In the genomic region with DNA sequence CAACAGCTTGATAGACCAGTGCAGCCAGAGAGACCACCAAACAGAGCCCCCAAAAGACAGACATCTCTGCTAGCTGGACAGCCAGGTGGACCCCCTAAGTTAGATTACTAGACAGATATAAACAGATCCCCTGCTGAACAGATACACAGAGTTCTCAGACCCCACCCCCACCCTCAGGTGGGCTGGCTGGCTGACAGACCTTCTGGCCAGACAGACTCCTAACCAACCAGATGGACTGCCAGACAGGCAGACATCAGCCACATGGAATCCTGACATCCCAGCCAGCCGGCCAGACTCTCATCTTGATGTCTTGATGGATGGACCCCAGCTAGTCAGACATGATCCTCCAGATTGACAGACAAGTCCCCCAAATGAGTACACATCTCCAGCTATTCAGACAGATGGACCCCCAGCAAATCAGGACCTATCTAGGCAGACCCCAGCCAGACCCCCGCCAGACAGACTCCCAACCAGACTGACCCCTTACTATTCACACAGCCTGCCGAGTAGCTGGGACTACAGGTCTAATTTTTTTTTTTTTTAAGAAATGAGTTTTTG, we compare ENCODE assay signal across 11 cellular contexts. TPM values are rescaled to one million over a fixed set of nuclear protein-coding genes. Genes with fewer than 3 reads are reported as not detected.
DNase-seq lines count a peak whose midpoint lies in the region; ATAC-seq and TF ChIP-seq lines count a peak whose summit lies in the region.
"Had no signal": no experiment of that assay in that cellular context is flagged by ENCODE, and none has a peak within 500 bp of the region (broad histone marks: within the 10 kb centered on the region; RNA-seq: fewer than 3 reads in every experiment).

No MANE protein-coding gene starts in this region.

- H2AFZ ChIP-seq in PC-9: no peak overlapping the region

- H3K9me3 Mint-ChIP-seq in effector memory CD8-positive, alpha-beta T cell: no peaks in the 10 kb centered on the region

- DNase-seq in DMS 273 (lab: John Stamatoyannopoulos, UW; ENCODE audit: unreplicated experiment) (peak; percentile 22), DMS 273 treated with DMSO at 0.1 percent for 48 hours (lab: John Stamatoyannopoulos, UW) (no peak), PC-9 (no peak), sciatic nerve (ENCODE audit: low spot score) (peak; percentile 53), germinal center (ENCODE audit: low spot score) (no peak)
- no peak for DNase-seq in effector memory CD8-positive, alpha-beta T cell
- DNase-seq: colonic mucosa, NCI-H1105, psoas muscle had no signal

- H3K27me3 ChIP-seq in PC-9 (ENCODE audit: insufficient read depth, low read depth): no peaks in the 10 kb centered on the region
- H3K27me3 ChIP-seq: colonic mucosa had no signal

- no peaks in the 10 kb centered on the region for H3K9me2 ChIP-seq in PC-9 (ENCODE audit: insufficient read depth)

- H3K4me2 ChIP-seq in PC-9: peak overlapping the region; percentile 96; the same call in 1 of the 2 replicates

- H3K36me3 Mint-ChIP-seq in effector memory CD8-positive, alpha-beta T cell (ENCODE audit: insufficient read depth): peaks cover 34% of the 10 kb centered on the region

- no peak for TF ChIP-seq CTCF in PC-9 (conservative IDR thresholded peaks at IDR 0.05)

- peak overlapping the region; percentile 83 to 88 for H3K4me3 Mint-ChIP-seq in effector memory CD8-positive, alpha-beta T cell

- no peak overlapping the region for H3K4me3 ChIP-seq in PC-9

- POLR2A ChIA-PET in PC-9 (lab: Charles Lee; ENCODE audit: unreplicated experiment): no interaction called here

- H3K4me1 Mint-ChIP-seq in effector memory CD8-positive, alpha-beta T cell (ENCODE audit: low read depth in 2 of 2): peaks cover 69 to 72% of the 10 kb centered on the region in 2 donors

- no peaks in the 10 kb centered on the region for H3K9me3 ChIP-seq in PC-9 (ENCODE audit: insufficient read depth, low read depth)
- H3K9me3 ChIP-seq: colonic mucosa, psoas muscle had no signal

- H3K27ac ChIP-seq in PC-9: no peak overlapping the region
- H3K27ac ChIP-seq: colonic mucosa, psoas muscle had no signal

- CTCF ChIA-PET in PC-9 (lab: Charles Lee): interaction anchor here (1.1 kb wide), 1 partner anchor 32 kb away, joined by 3 read pairs; a partner anchor contains a TSS

- no peak for ATAC-seq in effector memory CD8-positive, alpha-beta T cell (replicated peaks)
- no peak for ATAC-seq in sciatic nerve
- no peak for ATAC-seq in HG03175 (IDR thresholded peaks at IDR 0.05; ENCODE audit: unreplicated experiment)
- ATAC-seq in GM19397 (IDR thresholded peaks at IDR 0.05; ENCODE audit: unreplicated experiment): no peak
- ATAC-seq: psoas muscle had no signal

- H3K36me3 ChIP-seq in PC-9 (ENCODE audit: low read depth): no peaks in the 10 kb centered on the region
- H3K36me3 ChIP-seq: colonic mucosa had no signal

- no TSS peak for BruUV-seq in PC-9 (replicated peaks; lab: Mats Ljungman, UMichigan)

- 0 out of 2 replicates have a peak, but pooled peaks cover 9% of the 10 kb centered on the region for H3K4me1 ChIP-seq in PC-9 (replicated peaks; ENCODE audit: insufficient read depth)
- H3K4me1 ChIP-seq: colonic mucosa, psoas muscle had no signal

- H3K27ac Mint-ChIP-seq in effector memory CD8-positive, alpha-beta T cell: peak overlapping the region; percentile 95 to 97

- no peaks in the 10 kb centered on the region for H3K27me3 Mint-ChIP-seq in effector memory CD8-positive, alpha-beta T cell

- H3K79me2 ChIP-seq in PC-9 (ENCODE audit: low read depth): no peaks in the 10 kb centered on the region

- H4K20me1 ChIP-seq in PC-9 (ENCODE audit: insufficient read depth): no peaks in the 10 kb centered on the region

- no peaks in the 10 kb centered on the region for H3F3A ChIP-seq in PC-9 (ENCODE audit: insufficient read depth, low read depth)

- intact Hi-C loops in PC-9 (cut with micrococcal nuclease; ENCODE audit: unreplicated experiment) (no loop called here), sciatic nerve (cut with DNase I) (no loop called here)

RNA-seq across cellular contexts. Expression of gene PTPN18, which starts 18.0 kb away (rescaled TPM):
- total RNA-seq in PC-9 (2021) (54.5 and 55.9 TPM in 2 replicates), sciatic nerve (44.7 TPM)

RNA-seq across cellular contexts. Expression of gene IMP4, which starts 31.2 kb away (rescaled TPM):
- total RNA-seq in PC-9 (2021) (76.8 and 82.6 TPM in 2 replicates), sciatic nerve (43.0 TPM)

Comparison
In these comparisons a context has a peak if more than half of its experiments do, and no peak if none do; other contexts are left out.
1. DNase-seq: peak in DMS 273 (single experiment) and sciatic nerve (single experiment); none in DMS 273 treated with DMSO at 0.1 percent for 48 hours (single experiment), PC-9 (0 of 2), effector memory CD8-positive, alpha-beta T cell (0 of 3) and germinal center (single experiment).